Comparison of ENCODE assay signal across 8 cellular contexts in the genomic region with DNA sequence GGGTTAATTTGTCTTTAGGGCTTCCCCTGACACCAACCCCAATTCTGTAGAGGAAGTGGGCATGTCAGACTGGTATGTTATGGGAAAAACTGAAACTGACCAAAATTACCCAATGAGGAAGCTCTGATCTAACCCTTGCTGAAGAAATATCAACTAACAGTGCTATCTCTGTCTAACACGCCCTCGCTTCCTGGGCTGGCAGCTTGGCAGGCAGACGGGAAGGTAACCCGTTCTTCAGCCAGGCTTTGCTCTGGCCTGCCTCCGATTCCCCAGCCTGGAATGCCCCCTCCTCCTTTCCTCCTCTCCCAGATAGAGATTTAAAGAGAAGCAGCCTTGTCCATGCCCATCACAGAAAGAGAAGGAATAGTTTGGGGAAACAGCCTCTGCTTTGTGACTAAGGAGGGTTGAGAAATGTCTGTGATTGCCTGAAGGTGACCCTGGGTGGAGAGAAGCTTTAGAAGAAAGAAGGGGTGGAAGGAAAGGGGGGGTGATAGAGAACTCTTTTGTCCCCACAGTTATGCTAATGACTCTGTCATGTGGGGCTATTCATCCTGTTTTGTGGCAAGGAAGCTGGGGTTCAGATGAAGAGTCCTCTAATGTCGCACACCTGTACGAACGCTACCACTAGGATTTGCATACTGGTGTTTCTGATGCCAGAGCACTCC. TPM values are rescaled to one million over a fixed set of nuclear protein-coding genes. Genes with fewer than 3 reads are reported as not detected.
DNase-seq lines count a peak whose midpoint lies in the region; ATAC-seq, FAIRE-seq and TF ChIP-seq lines count a peak whose summit lies in the region.

No MANE protein-coding gene starts in this region.

- H3K36me3 Mint-ChIP-seq in activated naive CD8-positive, alpha-beta T cell treated with anti-CD3 and anti-CD28 coated beads for 36 hours = peaks cover 40% of the 10 kb centered on the region

- no peaks in the 10 kb centered on the region for H3K27me3 Mint-ChIP-seq in activated naive CD8-positive, alpha-beta T cell treated with anti-CD3 and anti-CD28 coated beads for 36 hours

- peaks cover 100% of the 10 kb centered on the region for H4K20me1 ChIP-seq in HepG2 (ENCODE audit: insufficient read depth, low read length)

- H3K4me1 Mint-ChIP-seq in activated naive CD8-positive, alpha-beta T cell treated with anti-CD3 and anti-CD28 coated beads for 36 hours = peaks cover 62% of the 10 kb centered on the region

- TF ChIP-seq RAD21 in HepG2 (CRISPR knock-in tag; IDR thresholded peaks at IDR 0.05) = no peak

- 93% methylated on average over 8 of the region's 8 CpGs for WGBS in HepG2 (ENCODE audit: low lambda C conversion rate)
- WGBS in tibial nerve, 2 donors = 35 to 44% methylated on average over 8 of the region's 8 CpGs

- no peak overlapping the region for H3K9ac ChIP-seq in HepG2 (ENCODE audit: insufficient read depth, low read depth, low read length)

- H3K4me3 ChIP-seq in HepG2 (replicated peaks in 1 of 3; ENCODE audit: insufficient read depth in 1 of 3, low read depth in 2 of 3, low read length in 3 of 3) = no peak overlapping the region
- no peak overlapping the region for H3K4me3 ChIP-seq in tibial nerve
- H3K4me3 ChIP-seq in WERI-Rb-1 (ENCODE audit: low read depth, low read length) = no peak overlapping the region

- H2AFZ ChIP-seq in HepG2 (ENCODE audit: low read length) = no peak overlapping the region

- POLR2A ChIA-PET in HepG2 (lab: Yijun Ruan, JAX) = interaction anchor here (2.2 kb wide), 1 partner anchor 14 kb away, joined by 4 read pairs; no protein-coding TSS in a partner anchor

- H3K27ac ChIP-seq in HepG2 (ENCODE audit: extremely low read length, insufficient read depth, low read length) = no peak overlapping the region
- H3K27ac ChIP-seq in tibial nerve = peak overlapping the region in 3 of 4 donors; percentile 19 to 78 (median 39)
- no peak overlapping the region for H3K27ac ChIP-seq in WERI-Rb-1

- H3K79me2 ChIP-seq in HepG2 (ENCODE audit: insufficient read depth, low read length) = peaks cover 98% of the 10 kb centered on the region

- no peak overlapping the region for H3K4me2 ChIP-seq in HepG2 (ENCODE audit: low read depth, low read length)

- H3K4me1 ChIP-seq in HepG2 (ENCODE audit: insufficient read depth, low read length) (peaks cover 97% of the 10 kb centered on the region), tibial nerve (peaks cover 0 to 33% (median 12%) of the 10 kb centered on the region in 4 donors)

- TF ChIP-seq CTCF in HepG2 (CRISPR knock-in tag; IDR thresholded peaks at IDR 0.05) (no peak), tibial nerve (IDR thresholded peaks at IDR 0.05) (no peak), WERI-Rb-1 (IDR thresholded peaks at IDR 0.05; ENCODE audit: low read depth, low read length) (no peak)

- no peak for TF ChIP-seq POLR2A in HepG2 (IDR thresholded peaks at IDR 0.05; ENCODE audit: insufficient read depth in 1 of 2, low read depth in 2 of 2, low read length in 2 of 2)
- no peak for TF ChIP-seq POLR2A in tibial nerve (IDR thresholded peaks at IDR 0.05)

- H3K9me3 Mint-ChIP-seq in activated naive CD8-positive, alpha-beta T cell treated with anti-CD3 and anti-CD28 coated beads for 36 hours = no peaks in the 10 kb centered on the region

- H3K27ac Mint-ChIP-seq in activated naive CD8-positive, alpha-beta T cell treated with anti-CD3 and anti-CD28 coated beads for 36 hours = peak overlapping the region; percentile 88

- peak; percentile 80 for DNase-seq in NOMO-1 treated with dmso at 0.1 percent for 144 hours (lab: John Stamatoyannopoulos, UW; ENCODE audit: unreplicated experiment)
- peak; percentile 25 for DNase-seq in activated naive CD8-positive, alpha-beta T cell treated with anti-CD3 and anti-CD28 coated beads for 36 hours
- DNase-seq in HepG2 (ENCODE audit: low spot score) = no peak
- DNase-seq in tibial nerve (ENCODE audit: low spot score in 2 of 2) = no peak
- no peak for DNase-seq in WERI-Rb-1
- no peak for DNase-seq in putamen (ENCODE audit: low spot score)

- FAIRE-seq in HepG2 (lab: Jason Lieb, UNC) = no peak

- in situ Hi-C loops in HepG2 (cut with HindIII; ENCODE audit: extremely low pct_ligation_motif_present, low pct_unique_long_range_greater_than_20kb) = no loop called here

- H3K4me3 Mint-ChIP-seq in activated naive CD8-positive, alpha-beta T cell treated with anti-CD3 and anti-CD28 coated beads for 36 hours = peak overlapping the region; percentile 65

- BruUV-seq in HepG2 (replicated peaks; lab: Mats Ljungman, UMichigan) = TSS peak; percentile 15

- intact Hi-C loops in HepG2 (cut with micrococcal nuclease; ENCODE audit: unreplicated experiment) = no loop called here

- no peaks in the 10 kb centered on the region for H3K9me3 ChIP-seq in HepG2 (ENCODE audit: low read length)
- H3K9me3 ChIP-seq in tibial nerve = no peaks in the 10 kb centered on the region
- H3K9me3 ChIP-seq in WERI-Rb-1 (ENCODE audit: severe bottlenecking) = no peaks in the 10 kb centered on the region

- CTCF ChIA-PET in HepG2 (lab: Yijun Ruan, JAX; ENCODE audit: low intra/inter-chr PET ratio, low total read pairs) = no interaction called here

- ATAC-seq in GM18861 (IDR thresholded peaks at IDR 0.05; ENCODE audit: unreplicated experiment) (peak; percentile 72), HG02763 (IDR thresholded peaks at IDR 0.05; ENCODE audit: unreplicated experiment) (peak; percentile 84), HepG2 (no peak)

- no peaks in the 10 kb centered on the region for H3K27me3 ChIP-seq in HepG2 (ENCODE audit: control insufficient read depth in 1 of 2, insufficient read depth in 2 of 2, low read length in 2 of 2)
- H3K27me3 ChIP-seq in tibial nerve = no peaks in the 10 kb centered on the region
- H3K27me3 ChIP-seq in WERI-Rb-1 (ENCODE audit: insufficient read depth, low read depth, severe bottlenecking) = no peaks in the 10 kb centered on the region

- peaks cover 33 to 90% of the 10 kb centered on the region in 2 experiments for H3K36me3 ChIP-seq in HepG2 (replicated peaks in 1 of 2; ENCODE audit: control insufficient read depth in 1 of 2, insufficient read depth in 2 of 2, low read length in 2 of 2)
- H3K36me3 ChIP-seq in tibial nerve = no peaks in the 10 kb centered on the region
- peaks cover 3% of the 10 kb centered on the region for H3K36me3 ChIP-seq in WERI-Rb-1

- TF ChIP-seq EP300 in HepG2 (IDR thresholded peaks at IDR 0.05; ENCODE audit: low read depth in 2 of 2, low read length in 2 of 2) (no peak), HepG2 (CRISPR knock-in tag; IDR thresholded peaks at IDR 0.05; ENCODE audit: borderline replicate concordance) (no peak), tibial nerve (IDR thresholded peaks at IDR 0.05) (no peak)

TF ChIP-seq in HepG2, 621 proteins besides CTCF, POLR2A, EP300 and RAD21:
- TF ChIP-seq XBP1 (CRISPR knock-in tag; IDR thresholded peaks at IDR 0.05) (no peak), POLR2AphosphoS5 (IDR thresholded peaks at IDR 0.05; ENCODE audit: low read depth, low read length) (peak; percentile 9; the same call in 1 of the 2 replicates)

RNA-seq across cellular contexts. Expression of a gene that starts 15.4 kb away (rescaled TPM):
- 100 to 1,000 TPM; 101 to 102 TPM for total RNA-seq in activated naive CD8-positive, alpha-beta T cell treated with anti-CD3 and anti-CD28 coated beads for 36 hours
- 13.2 and 24.4 TPM in 2 replicates for total RNA-seq in HepG2 (2016; rRNA removed; fragmentation: Illumina TruSeq; extraction: Trizol)
- 1.4 and 1.6 TPM in 2 replicates for total RNA-seq in HepG2 (2016; cell fraction: cytosol; rRNA removed; fragmentation: Illumina TruSeq; extraction: Trizol; ENCODE audit: low read depth)
- total RNA-seq in HepG2 (2016; cell fraction: insoluble cytoplasmic fraction; rRNA removed; fragmentation: Illumina TruSeq; extraction: Trizol) = 13.6 and 21.9 TPM in 2 replicates
- total RNA-seq in HepG2 (2016; cell fraction: membrane; rRNA removed; fragmentation: Illumina TruSeq; extraction: Trizol) = 8.5 and 9.3 TPM in 2 replicates
- 20.3 and 20.8 TPM in 2 replicates for total RNA-seq in HepG2 (2016; cell fraction: nucleus; rRNA removed; fragmentation: Illumina TruSeq; extraction: Trizol)
- polyA plus RNA-seq in HepG2 (2011; rRNA removed) = 97.0 and 101 TPM in 2 replicates
- polyA plus RNA-seq in HepG2 (2011; cell fraction: cytosol; rRNA removed) = 69.4 and 70.4 TPM in 2 replicates
- polyA plus RNA-seq in HepG2 (2011; cell fraction: nucleus; rRNA removed) = 105 and 144 TPM in 2 replicates
- polyA plus RNA-seq in HepG2 (2012) = 78.0 and 124 TPM in 2 replicates
- 0.93 and 0.99 TPM in 2 replicates for polyA plus RNA-seq in HepG2 (2016; cell fraction: cytosol; fragmentation: Illumina TruSeq; extraction: Trizol; ENCODE audit: low read depth)
- polyA plus RNA-seq in HepG2 (2016; cell fraction: insoluble cytoplasmic fraction; fragmentation: Illumina TruSeq; extraction: Trizol; ENCODE audit: low read depth) = 23.2 and 27.3 TPM in 2 replicates
- 2.8 and 3.5 TPM in 2 replicates for polyA plus RNA-seq in HepG2 (2016; cell fraction: membrane; fragmentation: Illumina TruSeq; extraction: Trizol; ENCODE audit: low read depth)
- 30.1 and 30.3 TPM in 2 replicates for polyA plus RNA-seq in HepG2 (2016; cell fraction: nucleus; fragmentation: Illumina TruSeq; extraction: Trizol; ENCODE audit: insufficient read depth, low read depth)
- 69.1 and 358 TPM in 2 replicates for polyA minus RNA-seq in HepG2 (2011; rRNA and poly(A)+ RNA removed; ENCODE audit: low replicate concordance)
- 176 and 190 TPM in 2 replicates for polyA minus RNA-seq in HepG2 (2011; cell fraction: cytosol; rRNA and poly(A)+ RNA removed)
- polyA minus RNA-seq in HepG2 (2011; cell fraction: nucleus; rRNA and poly(A)+ RNA removed) = 176 and 200 TPM in 2 replicates
- total RNA-seq in tibial nerve = 10 to 100 TPM in 1 of 4 donors, 1 to 10 TPM in 3; 6.5 to 13.4 (median 6.7) TPM

Comparison
In these comparisons a context has a peak if more than half of its experiments do, and no peak if none do; other contexts are left out.
1. DNase-seq: peak in NOMO-1 treated with dmso at 0.1 percent for 144 hours (single experiment) and activated naive CD8-positive, alpha-beta T cell treated with anti-CD3 and anti-CD28 coated beads for 36 hours (single experiment); none in HepG2 (single experiment), tibial nerve (0 of 2), WERI-Rb-1 (single experiment) and putamen (single experiment).
2. H3K27ac ChIP-seq: peak in tibial nerve (3 of 4); none in HepG2 (single experiment) and WERI-Rb-1 (single experiment).